Comparison of ENCODE assay signal across 14 cellular contexts in genomic region chr2:102138331-102138730, GRCh38. TPM values are rescaled to one million over a fixed set of nuclear protein-coding genes. Genes with fewer than 3 reads are reported as not detected.
DNase-seq lines count a peak whose midpoint lies in the region; ATAC-seq and TF ChIP-seq lines count a peak whose summit lies in the region.
"Had no signal": no experiment of that assay in that cellular context is flagged by ENCODE, and none has a peak within 500 bp of the region (broad histone marks: within the 10 kb centered on the region; RNA-seq: fewer than 3 reads in every experiment).

No MANE protein-coding gene starts in this region.

- intact Hi-C loops in dendritic cell treated with granulocyte-macrophage colony-stimulating factor and Interleukin-4, amounts not matched to agents 40 ng/mL and 50 ng/mL, for 4 days (cut with micrococcal nuclease), result no loop called here
- intact Hi-C loops in Caco-2 (cut with micrococcal nuclease; ENCODE audit: unreplicated experiment), result no loop called here

- H3K9me3 Mint-ChIP-seq in activated naive CD4-positive, alpha-beta T cell treated with anti-CD3 and anti-CD28 coated beads, Interleukin-2, amount 50 U/mL, for 24 hours, result peaks cover 15% of the 10 kb centered on the region
- no peaks in the 10 kb centered on the region for H3K9me3 Mint-ChIP-seq in dendritic cell treated with granulocyte-macrophage colony-stimulating factor and Interleukin-4, amounts not matched to agents 40 ng/mL and 50 ng/mL, for 4 days
- H3K9me3 Mint-ChIP-seq in stimulated activated naive CD8-positive, alpha-beta T cell treated with anti-CD3 and anti-CD28 coated beads, Interleukin-15, amount 100 ng/mL, for 72 hours, result peaks cover 26 to 33% of the 10 kb centered on the region in 2 donors
- no peaks in the 10 kb centered on the region for H3K9me3 Mint-ChIP-seq in Caco-2 (ENCODE audit: unreplicated experiment)

- H3K27ac Mint-ChIP-seq in activated naive CD4-positive, alpha-beta T cell treated with anti-CD3 and anti-CD28 coated beads, Interleukin-2, amount 50 U/mL, for 24 hours, result peak overlapping the region; percentile 97
- peak overlapping the region; percentile 18 for H3K27ac Mint-ChIP-seq in dendritic cell treated with granulocyte-macrophage colony-stimulating factor and Interleukin-4, amounts not matched to agents 40 ng/mL and 50 ng/mL, for 4 days
- peak overlapping the region; percentile 39 to 90 for H3K27ac Mint-ChIP-seq in stimulated activated naive CD8-positive, alpha-beta T cell treated with anti-CD3 and anti-CD28 coated beads, Interleukin-15, amount 100 ng/mL, for 72 hours
- H3K27ac Mint-ChIP-seq in Caco-2 (ENCODE audit: unreplicated experiment), result no peak overlapping the region

- BruUV-seq in Caco-2 (replicated peaks; lab: Mats Ljungman, UMichigan), result no TSS peak

- H3K4me1 ChIP-seq in Caco-2, result no peaks in the 10 kb centered on the region

- peak; percentile 63 for ATAC-seq in stimulated activated naive CD8-positive, alpha-beta T cell treated with anti-CD3 and anti-CD28 coated beads, Interleukin-15, amount 100 ng/mL, for 72 hours
- ATAC-seq in HG03108 (IDR thresholded peaks at IDR 0.05; ENCODE audit: unreplicated experiment), result no peak

- CTCF ChIA-PET in Caco-2 (lab: Charles Lee), result no interaction called here

- H3K36me3 Mint-ChIP-seq in activated naive CD4-positive, alpha-beta T cell treated with anti-CD3 and anti-CD28 coated beads, Interleukin-2, amount 50 U/mL, for 24 hours, result peaks cover 14% of the 10 kb centered on the region
- H3K36me3 Mint-ChIP-seq in dendritic cell treated with granulocyte-macrophage colony-stimulating factor and Interleukin-4, amounts not matched to agents 40 ng/mL and 50 ng/mL, for 4 days (ENCODE audit: low read depth), result peaks cover 13% of the 10 kb centered on the region
- peaks cover 5% of the 10 kb centered on the region for H3K36me3 Mint-ChIP-seq in Caco-2 (ENCODE audit: insufficient read depth, unreplicated experiment)

- POLR2A ChIA-PET in Caco-2 (lab: Charles Lee), result no interaction called here

- peaks cover 48% of the 10 kb centered on the region for H3K4me1 Mint-ChIP-seq in activated naive CD4-positive, alpha-beta T cell treated with anti-CD3 and anti-CD28 coated beads, Interleukin-2, amount 50 U/mL, for 24 hours
- H3K4me1 Mint-ChIP-seq in dendritic cell treated with granulocyte-macrophage colony-stimulating factor and Interleukin-4, amounts not matched to agents 40 ng/mL and 50 ng/mL, for 4 days (ENCODE audit: low read depth), result peaks cover 50% of the 10 kb centered on the region
- peaks cover 55% of the 10 kb centered on the region for H3K4me1 Mint-ChIP-seq in stimulated activated naive CD8-positive, alpha-beta T cell treated with anti-CD3 and anti-CD28 coated beads, Interleukin-15, amount 100 ng/mL, for 72 hours
- peaks cover 6% of the 10 kb centered on the region for H3K4me1 Mint-ChIP-seq in Caco-2 (ENCODE audit: low read depth, unreplicated experiment)

- H3K9me3 ChIP-seq in Caco-2, result no peaks in the 10 kb centered on the region
- H3K9me3 ChIP-seq: right atrium auricular region had no signal

- DNase-seq in activated naive CD4-positive, alpha-beta T cell (lab: John Stamatoyannopoulos, UW), result no peak
- peak; percentile 74 for DNase-seq in NOMO-1 treated with DMSO at 0.1 percent for 48 hours (lab: John Stamatoyannopoulos, UW; ENCODE audit: unreplicated experiment)
- peak in 1 of 2 donors; percentile 21 for DNase-seq in stimulated activated naive CD8-positive, alpha-beta T cell treated with anti-CD3 and anti-CD28 coated beads, Interleukin-15, amount 100 ng/mL, for 72 hours
- no peak for DNase-seq in Caco-2
- no peak for DNase-seq in NCI-H146 (lab: John Stamatoyannopoulos, UW)
- DNase-seq: NCI-H1048, NCI-H774, RPMI8226, SW 1271 had no signal

- no peaks in the 10 kb centered on the region for H3K27me3 ChIP-seq in Caco-2 (replicated peaks; ENCODE audit: control insufficient read depth, insufficient read depth, low read length)
- H3K27me3 ChIP-seq: hepatocyte, right atrium auricular region had no signal

- no peaks in the 10 kb centered on the region for H3K36me3 ChIP-seq in Caco-2 (ENCODE audit: control insufficient read depth, insufficient read depth, low read length)
- H3K36me3 ChIP-seq: right atrium auricular region had no signal

- H3K27me3 Mint-ChIP-seq in activated naive CD4-positive, alpha-beta T cell treated with anti-CD3 and anti-CD28 coated beads, Interleukin-2, amount 50 U/mL, for 24 hours, result peaks cover 22% of the 10 kb centered on the region
- peaks cover 10% of the 10 kb centered on the region for H3K27me3 Mint-ChIP-seq in dendritic cell treated with granulocyte-macrophage colony-stimulating factor and Interleukin-4, amounts not matched to agents 40 ng/mL and 50 ng/mL, for 4 days
- peaks cover 38% of the 10 kb centered on the region for H3K27me3 Mint-ChIP-seq in stimulated activated naive CD8-positive, alpha-beta T cell treated with anti-CD3 and anti-CD28 coated beads, Interleukin-15, amount 100 ng/mL, for 72 hours
- no peaks in the 10 kb centered on the region for H3K27me3 Mint-ChIP-seq in Caco-2 (ENCODE audit: insufficient read depth, unreplicated experiment)

- peak overlapping the region; percentile 20 for H3K4me3 Mint-ChIP-seq in activated naive CD4-positive, alpha-beta T cell treated with anti-CD3 and anti-CD28 coated beads, Interleukin-2, amount 50 U/mL, for 24 hours
- H3K4me3 Mint-ChIP-seq in dendritic cell treated with granulocyte-macrophage colony-stimulating factor and Interleukin-4, amounts not matched to agents 40 ng/mL and 50 ng/mL, for 4 days, result no peak overlapping the region
- peak overlapping the region; percentile 1 to 32 for H3K4me3 Mint-ChIP-seq in stimulated activated naive CD8-positive, alpha-beta T cell treated with anti-CD3 and anti-CD28 coated beads, Interleukin-15, amount 100 ng/mL, for 72 hours
- H3K4me3 Mint-ChIP-seq in Caco-2 (ENCODE audit: unreplicated experiment), result no peak overlapping the region

- H3K4me3 ChIP-seq in Caco-2 (ENCODE audit: low read depth, low read length), result no peak overlapping the region
- H3K4me3 ChIP-seq: hepatocyte, right atrium auricular region had no signal

- TF ChIP-seq CTCF in Caco-2 (IDR thresholded peaks at IDR 0.05; ENCODE audit: insufficient read depth in 1 of 2, low read depth in 1 of 2, low read length in 1 of 2, severe bottlenecking in 1 of 2, unreplicated experiment in 1 of 2), result no peak

RNA-seq across cellular contexts. Expression of gene IL1R1, which starts 4.2 kb away (rescaled TPM):
- 23.5 and 25.0 TPM in 2 replicates for total RNA-seq in Caco-2 (2022)

RNA-seq across cellular contexts. Expression of gene IL1RL2, which starts 48.5 kb away (rescaled TPM):
- total RNA-seq in Caco-2 (2022), result not detected in 2 replicates
- total RNA-seq: hepatocyte had no signal

Comparison
In these comparisons a context has a peak if more than half of its experiments do, and no peak if none do; other contexts are left out.
1. H3K4me3 Mint-ChIP-seq: peak in activated naive CD4-positive, alpha-beta T cell treated with anti-CD3 and anti-CD28 coated beads, Interleukin-2, amount 50 U/mL, for 24 hours (single experiment) and stimulated activated naive CD8-positive, alpha-beta T cell treated with anti-CD3 and anti-CD28 coated beads, Interleukin-15, amount 100 ng/mL, for 72 hours (2 of 2); none in dendritic cell treated with granulocyte-macrophage colony-stimulating factor and Interleukin-4, amounts not matched to agents 40 ng/mL and 50 ng/mL, for 4 days (single experiment) and Caco-2 (single experiment).